Comparison of ENCODE assay signal across 11 cellular contexts in genomic region chr6:77462359-77463307, GRCh38. TPM values are rescaled to one million over a fixed set of nuclear protein-coding genes. Genes with fewer than 3 reads are reported as not detected.
DNase-seq lines count a peak whose midpoint lies in the region; ATAC-seq and TF ChIP-seq lines count a peak whose summit lies in the region.
"Had no signal": no experiment of that assay in that cellular context is flagged by ENCODE, and none has a peak within 500 bp of the region (broad histone marks: within the 10 kb centered on the region; RNA-seq: fewer than 3 reads in every experiment).

No MANE protein-coding gene starts in this region.

- H3K4me1 ChIP-seq in RWPE2 (ENCODE audit: insufficient read depth, poor library complexity, severe bottlenecking) (peaks cover 15% of the 10 kb centered on the region), esophagus squamous epithelium (peaks cover 3 to 41% (median 9%) of the 10 kb centered on the region in 3 donors)

- WGBS in esophagus squamous epithelium, 2 donors = 6 to 18% methylated on average over 20 to 37 of the region's 55 CpGs

- H3K36me3 Mint-ChIP-seq in naive thymus-derived CD8-positive, alpha-beta T cell = peaks cover 0 to 17% (median 8%) of the 10 kb centered on the region in 3 donors

- DNase-seq in AG04450 (ENCODE audit: low read depth, low spot score) (no peak), RWPE2 (ENCODE audit: low spot score) (peak; percentile 65), esophagus squamous epithelium (lab: John Stamatoyannopoulos, UW) (no peak), cerebellar nuclear complex (lab: John Stamatoyannopoulos, UW) (no peak), NCI-H69 (lab: John Stamatoyannopoulos, UW) (no peak), NCI-H1092 (lab: John Stamatoyannopoulos, UW) (no peak), GM13976 (ENCODE audit: low spot score) (no peak)
- no peak for DNase-seq in naive thymus-derived CD8-positive, alpha-beta T cell
- DNase-seq: DMS79 treated with DMSO at 0.1 percent for 48 hours; NCI-H345; stimulated activated CD4-positive, alpha-beta T cell treated with anti-CD3 and anti-CD28 coated beads, Interleukin-2, amount 100 ng/mL, for 48 hours had no signal

- peak; percentile 29 for ATAC-seq in RWPE2 (ENCODE audit: low read depth)
- no peak for ATAC-seq in naive thymus-derived CD8-positive, alpha-beta T cell

- no peaks in the 10 kb centered on the region for H3K36me3 ChIP-seq in RWPE2 (ENCODE audit: low read depth)
- no peaks in the 10 kb centered on the region for H3K36me3 ChIP-seq in esophagus squamous epithelium

- peaks cover 0 to 22% (median 3%) of the 10 kb centered on the region in 9 donors for H3K9me3 Mint-ChIP-seq in naive thymus-derived CD8-positive, alpha-beta T cell

- peak overlapping the region; percentile 66 for H3K4me3 ChIP-seq in AG04450 (ENCODE audit: low read depth, low read length)
- H3K4me3 ChIP-seq in RWPE2 (ENCODE audit: severe bottlenecking) = peak overlapping the region; percentile 51
- peak overlapping the region in 3 of 4 donors; percentile 30 to 55 (median 42) for H3K4me3 ChIP-seq in esophagus squamous epithelium

- H3K27me3 Mint-ChIP-seq in naive thymus-derived CD8-positive, alpha-beta T cell = peaks cover 39 to 89% (median 65%) of the 10 kb centered on the region in 5 donors

- TF ChIP-seq POLR2A in esophagus squamous epithelium (IDR thresholded peaks at IDR 0.05) = no peak

- H3K9me3 ChIP-seq in AG04450 (ENCODE audit: control insufficient read depth, insufficient read depth, low read length) (no peaks in the 10 kb centered on the region; the same call in 1 of the 2 replicates), RWPE2 (ENCODE audit: severe bottlenecking) (no peaks in the 10 kb centered on the region), esophagus squamous epithelium (no peaks in the 10 kb centered on the region)

- peak; percentile 51 for TF ChIP-seq CTCF in AG04450 (IDR thresholded peaks at IDR 0.05; ENCODE audit: low read depth, low read length)
- peak; percentile 85 for TF ChIP-seq CTCF in RWPE2 (IDR thresholded peaks at IDR 0.05; ENCODE audit: poor library complexity, severe bottlenecking)
- no peak for TF ChIP-seq CTCF in esophagus squamous epithelium (IDR thresholded peaks at IDR 0.05)
- TF ChIP-seq CTCF in GM13976 (IDR thresholded peaks at IDR 0.05; ENCODE audit: borderline replicate concordance, control extremely low read depth, extremely low read depth, insufficient read depth, missing control alignments) = no peak

- CTCF ChIA-PET in AG04450 (lab: Charles Lee) = interaction anchor here (0.9 to 3.1 kb wide), 5 partner anchors 30 to 1570 kb away, joined by 3 to 17 read pairs (median 3); no protein-coding TSS in a partner anchor

- H3K27ac Mint-ChIP-seq in naive thymus-derived CD8-positive, alpha-beta T cell = peak overlapping the region in 3 of 10 donors; percentile 40 to 77 (median 41)

- peaks cover 16% of the 10 kb centered on the region for H3K27me3 ChIP-seq in AG04450 (ENCODE audit: control insufficient read depth, insufficient read depth, low read length)
- no peaks in the 10 kb centered on the region for H3K27me3 ChIP-seq in RWPE2 (ENCODE audit: insufficient read depth, poor library complexity, severe bottlenecking)
- H3K27me3 ChIP-seq in esophagus squamous epithelium = peaks cover 0 to 89% (median 10%) of the 10 kb centered on the region in 4 donors

- POLR2A ChIA-PET in AG04450 (lab: Yijun Ruan, JAX) = no interaction called here
- POLR2A ChIA-PET in naive thymus-derived CD8-positive, alpha-beta T cell (lab: Charles Lee) = no interaction called here

- in situ Hi-C loops in GM13976 (cut with MboI; ENCODE audit: low sequenced_read_pairs, unreplicated experiment) = loop anchor here (25.0 kb wide), 1 partner anchor 1525 kb away; no protein-coding TSS in a partner anchor

- intact Hi-C loops in esophagus squamous epithelium (cut with DNase I) = no loop called here

- H3K27ac ChIP-seq in AG04450 (ENCODE audit: low read depth, low read length) (no peak overlapping the region), RWPE2 (ENCODE audit: poor library complexity, severe bottlenecking) (peak overlapping the region; percentile 58), esophagus squamous epithelium (peak overlapping the region in 1 of 4 donors; percentile 2)

- H3K4me1 Mint-ChIP-seq in naive thymus-derived CD8-positive, alpha-beta T cell = peaks cover 16 to 43% (median 27%) of the 10 kb centered on the region in 4 donors

- peak overlapping the region; percentile 14 to 71 (median 48) for H3K4me3 Mint-ChIP-seq in naive thymus-derived CD8-positive, alpha-beta T cell

RNA-seq across cellular contexts. Expression of gene HTR1B, which starts 0.7 kb away (rescaled TPM):
- 0.86 and 1.5 TPM in 2 replicates for polyA plus RNA-seq in AG04450 (2011; rRNA removed)
- 1.8 and 2.2 TPM in 2 replicates for polyA minus RNA-seq in AG04450 (2011; rRNA and poly(A)+ RNA removed)
- total RNA-seq in esophagus squamous epithelium = under 1 TPM in 1 of 4 donors, not detected in 3; 0.13 TPM
- not detected for total RNA-seq in naive thymus-derived CD8-positive, alpha-beta T cell
- polyA plus RNA-seq in naive thymus-derived CD8-positive, alpha-beta T cell = not detected

Comparison
In these comparisons a context has a peak if more than half of its experiments do, and no peak if none do; other contexts are left out.
1. CTCF ChIP-seq: peak in AG04450 (single experiment) and RWPE2 (single experiment); none in esophagus squamous epithelium (0 of 6) and GM13976 (single experiment).
2. Peak in every context shown above with its lines, with median percentiles within 50 percentile points of each other: H3K4me3 ChIP-seq.